In the genomic region with DNA sequence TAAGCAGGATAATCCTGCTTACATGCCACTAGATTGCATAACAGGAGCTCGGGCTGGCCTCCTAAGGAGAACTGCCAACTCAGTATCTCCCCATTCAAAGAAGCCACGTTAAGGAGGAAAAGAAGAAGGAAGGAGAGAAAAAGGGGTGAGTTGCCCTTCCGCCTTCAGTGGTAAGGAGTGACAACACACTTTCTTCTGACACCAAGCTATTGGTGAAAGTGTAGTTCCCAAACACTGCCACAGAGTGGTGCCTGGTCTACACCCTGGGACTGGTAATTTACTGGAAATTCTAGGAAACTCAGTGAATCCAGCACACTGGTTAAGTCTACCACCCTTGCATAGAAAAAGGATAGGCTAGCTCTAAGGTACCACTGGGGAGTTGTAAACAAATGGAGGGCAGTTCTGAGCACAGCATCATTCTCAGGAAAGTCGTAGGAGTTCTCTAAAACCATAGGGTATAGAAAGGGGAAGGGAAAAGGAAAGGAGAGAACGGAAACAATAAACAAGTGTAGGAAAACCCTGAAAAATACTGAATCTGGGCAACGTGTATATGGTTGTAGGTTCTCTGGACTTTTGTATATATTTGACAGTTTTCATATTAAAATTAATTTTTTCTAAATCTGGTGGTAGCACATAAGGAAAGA, we compare ENCODE assay signal across 8 cellular contexts. TPM values are rescaled to one million over a fixed set of nuclear protein-coding genes. Genes with fewer than 3 reads are reported as not detected.
DNase-seq lines count a peak whose midpoint lies in the region; ATAC-seq and FAIRE-seq lines count a peak whose summit lies in the region.

No MANE protein-coding gene starts in this region.

- DNase-seq in Daoy (ENCODE audit: low read depth) (peak; percentile 66), HS-27A (ENCODE audit: low read depth) (peak; percentile 48), RCC 7860 (ENCODE audit: low spot score) (peak; percentile 55), germinal center (ENCODE audit: low spot score) (peak; percentile 50), pons (ENCODE audit: low spot score) (peak; percentile 87), GM19240 (ENCODE audit: insufficient read length, low spot score) (no peak)
- DNase-seq in activated gamma-delta T cell treated with anti-CD3 and anti-CD28 coated beads, Interleukin-2, amount 50 U/mL, for 16 hours (ENCODE audit: low read depth), result peak; percentile 19

- no peak for FAIRE-seq in RCC 7860 (lab: Jason Lieb, UNC)

- ATAC-seq in GM21423 (IDR thresholded peaks at IDR 0.05; ENCODE audit: unreplicated experiment), result peak; percentile 85

RNA-seq across cellular contexts. Expression of gene RRAS2, which starts 58.2 kb away (rescaled TPM):
- 52.0 and 58.0 TPM in 2 replicates for total RNA-seq in Daoy (2014; rRNA removed; shearing (Covaris generic))
